9 cellular contexts compared by ENCODE assay signal in the genomic region with DNA sequence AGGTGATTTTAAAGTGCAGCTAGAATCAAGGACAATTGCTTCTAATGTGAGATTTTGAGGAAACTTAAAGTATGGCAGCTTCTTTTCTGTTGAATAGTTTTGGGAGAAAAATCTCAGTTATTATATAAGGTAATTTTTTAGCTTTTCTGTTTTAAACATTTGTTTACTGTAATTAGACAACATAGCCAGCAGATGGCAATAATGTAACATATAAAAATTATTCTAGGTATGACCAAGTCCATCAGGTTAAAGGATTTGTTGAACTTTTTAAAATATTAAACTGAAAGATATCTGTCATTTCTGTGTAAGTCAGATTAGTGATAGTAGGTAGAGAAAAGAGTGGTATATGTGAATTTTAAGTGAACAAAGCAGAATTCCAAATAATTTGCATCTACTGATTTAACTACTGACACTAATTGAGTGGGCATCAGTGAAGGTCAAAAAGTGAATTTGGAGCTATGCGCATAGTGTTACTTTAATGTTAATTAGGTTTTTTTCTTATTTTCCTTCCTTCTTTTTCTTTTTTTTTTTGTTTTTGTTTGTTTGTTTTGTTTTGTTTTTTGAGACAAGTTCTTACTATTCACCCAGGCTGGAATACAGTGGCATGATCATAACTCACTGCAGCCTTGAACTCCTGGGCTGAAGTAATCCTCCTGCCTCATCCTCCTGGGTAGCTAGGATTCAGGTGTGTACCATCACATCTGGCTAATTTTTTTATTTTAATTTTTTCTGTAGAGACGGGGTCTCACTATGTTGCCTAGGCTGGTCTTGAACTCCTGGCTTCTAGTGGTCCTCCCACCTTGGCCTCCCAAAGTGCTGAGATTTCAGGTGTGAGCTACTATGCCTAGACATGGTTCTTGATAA. TPM values are rescaled to one million over a fixed set of nuclear protein-coding genes. Genes with fewer than 3 reads are reported as not detected.
DNase-seq lines count a peak whose midpoint lies in the region; ATAC-seq and TF ChIP-seq lines count a peak whose summit lies in the region.
"Had no signal": no experiment of that assay in that cellular context is flagged by ENCODE, and none has a peak within 500 bp of the region (broad histone marks: within the 10 kb centered on the region; RNA-seq: fewer than 3 reads in every experiment).

No MANE protein-coding gene starts in this region.

- no peaks in the 10 kb centered on the region for H3K27me3 ChIP-seq in prostate gland (replicated peaks; ENCODE audit: insufficient read depth)
- H3K27me3 ChIP-seq: BLaER1 had no signal

- DNase-seq in NCI-H1105 treated with DMSO at 0.1 percent for 48 hours (lab: John Stamatoyannopoulos, UW) (peak; percentile 56), NCI-H1105 (lab: John Stamatoyannopoulos, UW) (no peak), NCI-H146 (lab: John Stamatoyannopoulos, UW) (peak; percentile 3), choroid plexus epithelial cell (ENCODE audit: low read depth) (peak; percentile 55), prostate gland (ENCODE audit: low spot score) (no peak), activated T-cell treated with anti-CD3 and anti-CD28 coated beads for 4 hours (no peak)
- DNase-seq in activated CD4-positive, CD25-positive, alpha-beta regulatory T cell treated with anti-CD3 and anti-CD28 coated beads, Interleukin-2, amount 50 U/mL, for 72 hours, result no peak

- TF ChIP-seq POLR2A in prostate gland (IDR thresholded peaks at IDR 0.05), result no peak
- TF ChIP-seq POLR2A in GM18505 (IDR thresholded peaks at IDR 0.05; ENCODE audit: borderline replicate concordance, extremely low read depth, insufficient read depth, insufficient read length), result no peak

- no peaks in the 10 kb centered on the region for H3K9me3 ChIP-seq in prostate gland
- H3K9me3 ChIP-seq: BLaER1 had no signal

- intact Hi-C loops in prostate gland (cut with DNase I), result loop anchor here (5.0 kb wide), 1 partner anchor 281 kb away; no protein-coding TSS in a partner anchor

- no peak for ATAC-seq in GM18505 (IDR thresholded peaks at IDR 0.05; ENCODE audit: unreplicated experiment)

- peak; percentile 33 for TF ChIP-seq CTCF in choroid plexus epithelial cell (conservative IDR thresholded peaks at IDR 0.05; ENCODE audit: low read depth, low read length)
- peak in 3 of 4 experiments; percentile 47 to 65 (median 48) for TF ChIP-seq CTCF in prostate gland (IDR thresholded peaks at IDR 0.05)

- WGBS in prostate gland, result 97% methylated on average over 2 of the region's 2 CpGs

- H3K4me1 ChIP-seq in prostate gland (replicated peaks), result no peaks in the 10 kb centered on the region
- H3K4me1 ChIP-seq: BLaER1 had no signal

- H3K27ac ChIP-seq in prostate gland, result no peak overlapping the region
- H3K27ac ChIP-seq: BLaER1 had no signal

- H3K4me3 ChIP-seq in choroid plexus epithelial cell (ENCODE audit: low read depth, low read length), result no peak overlapping the region
- no peak overlapping the region for H3K4me3 ChIP-seq in prostate gland
- H3K4me3 ChIP-seq: BLaER1 had no signal

- no peaks in the 10 kb centered on the region for H3K36me3 ChIP-seq in prostate gland

RNA-seq across cellular contexts. Expression of a gene that starts 18.6 kb away (rescaled TPM):
- total RNA-seq in prostate gland, result 10 to 100 TPM; 19.7 to 27.9 TPM

RNA-seq across cellular contexts. Expression of a gene that starts 19.2 kb away (rescaled TPM):
- 10 to 100 TPM; 16.1 to 20.9 TPM for total RNA-seq in prostate gland

Comparison
In these comparisons a context has a peak if more than half of its experiments do, and no peak if none do; other contexts are left out.
1. DNase-seq: peak in NCI-H1105 treated with DMSO at 0.1 percent for 48 hours (single experiment), NCI-H146 (single experiment) and choroid plexus epithelial cell (single experiment); none in NCI-H1105 (single experiment), prostate gland (single experiment), activated T-cell treated with anti-CD3 and anti-CD28 coated beads for 4 hours (single experiment) and activated CD4-positive, CD25-positive, alpha-beta regulatory T cell treated with anti-CD3 and anti-CD28 coated beads, Interleukin-2, amount 50 U/mL, for 72 hours (single experiment).